ENCODE assay signal across 11 cellular contexts in the genomic region with DNA sequence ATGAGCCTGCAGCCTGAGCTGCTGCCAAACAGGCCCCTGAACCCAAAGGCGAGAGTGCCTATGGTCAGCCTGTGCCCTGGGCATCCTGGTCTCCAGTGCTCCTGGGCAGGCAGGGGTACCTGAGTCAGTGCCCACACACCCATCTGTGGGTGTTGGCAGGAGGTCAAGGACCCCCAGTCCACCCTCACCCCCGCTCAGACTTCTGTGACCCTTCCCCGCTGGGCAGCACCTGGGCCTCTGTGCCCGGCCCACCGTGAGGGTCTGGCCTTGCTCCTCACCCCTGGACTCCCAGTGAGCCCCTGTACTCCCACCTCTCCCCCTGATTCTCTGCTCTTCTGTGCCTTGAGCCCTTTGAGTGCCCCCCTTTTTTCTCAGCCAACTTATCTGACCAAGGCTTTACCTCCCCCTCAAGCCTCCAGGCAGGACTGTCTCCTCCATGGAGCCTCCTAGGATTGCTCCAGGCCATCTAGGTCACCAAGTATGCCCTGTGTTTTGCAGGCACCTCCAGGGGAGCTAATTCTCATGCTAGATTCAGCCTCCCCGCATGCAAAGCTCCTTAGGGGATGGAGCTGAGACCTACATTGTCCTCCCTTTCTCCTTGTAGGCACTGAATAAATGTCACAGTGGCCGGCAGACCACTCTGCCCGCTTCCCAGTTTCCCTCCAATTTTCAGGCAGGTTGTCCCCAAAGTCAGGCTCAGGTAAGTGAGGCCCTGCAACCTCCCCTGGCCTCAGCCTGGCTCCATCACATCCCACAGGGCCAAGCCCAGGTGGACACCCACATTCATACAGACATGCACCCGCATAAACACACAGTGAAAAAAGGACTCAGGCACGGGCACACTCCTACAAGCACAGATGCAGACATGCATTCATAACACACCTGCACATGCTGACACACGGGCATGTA. TPM values are rescaled to one million over a fixed set of nuclear protein-coding genes. Genes with fewer than 3 reads are reported as not detected.
A peak's percentile ranks its signal among the peaks of the same experiment; 100 is the strongest.
DNase-seq lines count a peak whose midpoint lies in the region; ATAC-seq, FAIRE-seq and TF ChIP-seq lines count a peak whose summit lies in the region.
"Had no signal": no experiment of that assay in that cellular context is flagged by ENCODE, and none has a peak within 500 bp of the region (broad histone marks: within the 10 kb centered on the region; RNA-seq: fewer than 3 reads in every experiment).

No MANE protein-coding gene starts in this region.

- H4K8ac ChIP-seq in H1 (ENCODE audit: extremely low read depth, insufficient read depth, low read length), result peak overlapping the region; percentile 59; the same call in 1 of the 2 replicates

- no peak for DNase-seq in H1 (ENCODE audit: low read depth in 1 of 2, low spot score in 2 of 2)
- no peak for DNase-seq in SIG-M5 (lab: John Stamatoyannopoulos, UW)
- no peak for DNase-seq in esophagus muscularis mucosa (ENCODE audit: extremely low spot score)

- H3K9me2 ChIP-seq in OCI-LY1 (ENCODE audit: low read depth, low read length), result no peaks in the 10 kb centered on the region

- no peaks in the 10 kb centered on the region for H3K36me3 ChIP-seq in OCI-LY1 (ENCODE audit: insufficient read depth, low read length)
- H3K36me3 ChIP-seq in H1 (ENCODE audit: control insufficient read depth in 2 of 4, insufficient read depth in 4 of 4, low read length in 3 of 4), result no peaks in the 10 kb centered on the region
- no peaks in the 10 kb centered on the region for H3K36me3 ChIP-seq in skeletal muscle tissue (ENCODE audit: control insufficient read depth in 3 of 3, insufficient read depth in 3 of 3, low read length in 3 of 3)
- no peaks in the 10 kb centered on the region for H3K36me3 ChIP-seq in esophagus muscularis mucosa
- H3K36me3 ChIP-seq: adrenal gland, uterus had no signal

- CTCF ChIA-PET in H1 (lab: Charles Lee; ENCODE audit: partially characterized antibody), result interaction anchor here (0.8 to 31.4 kb wide), 19 partner anchors 8 to 130 kb away, joined by 3 to 555 read pairs (median 7); partner anchors contain the start of gene PTMA

- no peak overlapping the region for H3K56ac ChIP-seq in H1 (replicated peaks; ENCODE audit: insufficient read length, low read depth, low read length)

- H2BK5ac ChIP-seq in H1 (ENCODE audit: low read depth, low read length), result peak overlapping the region; percentile 96

- no peak for FAIRE-seq in H1 (lab: Jason Lieb, UNC)

- H3F3A ChIP-seq in OCI-LY1 (ENCODE audit: insufficient read depth, low read length), result no peaks in the 10 kb centered on the region

- H3K4me2 ChIP-seq in OCI-LY1 (ENCODE audit: low read length) (peak overlapping the region; percentile 61), H1 (ENCODE audit: insufficient read depth in 1 of 2, low read depth in 2 of 2, low read length in 2 of 2) (peak overlapping the region; percentile 43 to 72; a peak in 3 of 4 replicates)

- peak overlapping the region; percentile 63 for H3K18ac ChIP-seq in H1 (ENCODE audit: extremely low read depth, low read length)

- no peak overlapping the region for H2AFZ ChIP-seq in OCI-LY1 (ENCODE audit: low read length)
- no peak overlapping the region for H2AFZ ChIP-seq in H1 (ENCODE audit: low read length)

- H3K79me2 ChIP-seq in OCI-LY1 (ENCODE audit: insufficient read depth, low read length) (no peaks in the 10 kb centered on the region), H1 (ENCODE audit: control insufficient read depth in 1 of 2, insufficient read depth in 2 of 2, low read length in 2 of 2) (no peaks in the 10 kb centered on the region)

- TF ChIP-seq EP300 in H1 (IDR thresholded peaks at IDR 0.05; ENCODE audit: borderline replicate concordance in 1 of 2, low read depth in 2 of 2, low read length in 2 of 2) (no peak), esophagus muscularis mucosa (IDR thresholded peaks at IDR 0.05) (no peak)

- peak overlapping the region; percentile 99 for H4K91ac ChIP-seq in H1 (replicated peaks; ENCODE audit: insufficient read length, low read length)

- H3K27ac ChIP-seq in OCI-LY1 (ENCODE audit: low read depth, low read length, poor library complexity, severe bottlenecking) (peak overlapping the region; percentile 96), H1 (ENCODE audit: low read depth, low read length) (no peak overlapping the region), skeletal muscle tissue (ENCODE audit: low read depth, low read length) (no peak overlapping the region), esophagus muscularis mucosa (replicated peaks in 1 of 4) (no peak overlapping the region)
- H3K27ac ChIP-seq: adrenal gland, epithelial cell of prostate, uterus had no signal

- TF ChIP-seq CTCF in OCI-LY1 (IDR thresholded peaks at IDR 0.05; ENCODE audit: low read length), result no peak
- no peak for TF ChIP-seq CTCF in H1 (IDR thresholded peaks at IDR 0.05; ENCODE audit: control extremely low read depth in 1 of 3, insufficient read depth in 1 of 3, low read depth in 1 of 3, low read length in 3 of 3)
- TF ChIP-seq CTCF in esophagus muscularis mucosa (IDR thresholded peaks at IDR 0.05), result no peak

- ATAC-seq in GM21723 (IDR thresholded peaks at IDR 0.05; ENCODE audit: unreplicated experiment) (peak; percentile 10), HG03442 (IDR thresholded peaks at IDR 0.05; ENCODE audit: unreplicated experiment) (no peak), HG03520 (IDR thresholded peaks at IDR 0.05; ENCODE audit: unreplicated experiment) (no peak)

- peak overlapping the region; percentile 98 for H3K4ac ChIP-seq in H1 (replicated peaks; ENCODE audit: insufficient read length, low read depth, low read length)

- H3K4me3 ChIP-seq in OCI-LY1 (ENCODE audit: low read depth, low read length, poor library complexity, severe bottlenecking) (peak overlapping the region; percentile 54), H1 (ENCODE audit: extremely low read depth in 1 of 4, insufficient read depth in 2 of 4, low read depth in 3 of 4, low read length in 4 of 4) (peak overlapping the region in 2 of 4 experiments; percentile 10 to 54; a peak in 2 of 8 replicates), skeletal muscle tissue (ENCODE audit: low read length in 3 of 3) (no peak overlapping the region), esophagus muscularis mucosa (no peak overlapping the region)
- H3K4me3 ChIP-seq: adrenal gland, uterus had no signal

- H3K9ac ChIP-seq in OCI-LY1 (ENCODE audit: low read length) (peak overlapping the region; percentile 76), H1 (replicated peaks in 1 of 4; ENCODE audit: extremely low read depth in 1 of 4, low read depth in 3 of 4, low read length in 3 of 4) (peak overlapping the region in 2 of 4 experiments; percentile 25 to 28; a peak in 3 of 7 replicates), skeletal muscle tissue (ENCODE audit: low read depth in 1 of 3, low read length in 3 of 3) (peak overlapping the region in 2 of 3 donors; percentile 5 to 16)

- intact Hi-C loops in esophagus muscularis mucosa (cut with DNase I), result no loop called here

- peaks cover 4% of the 10 kb centered on the region; the same call in 1 of the 2 replicates for H3K27me3 ChIP-seq in OCI-LY1 (ENCODE audit: insufficient read depth, low read length)
- no peaks in the 10 kb centered on the region for H3K27me3 ChIP-seq in H1 (replicated peaks in 1 of 4; ENCODE audit: control insufficient read depth in 3 of 4, extremely low read depth in 1 of 4, insufficient read depth in 3 of 4, low read length in 3 of 4)
- H3K27me3 ChIP-seq in skeletal muscle tissue (ENCODE audit: control insufficient read depth in 3 of 3, insufficient read depth in 3 of 3, low read length in 3 of 3), result no peaks in the 10 kb centered on the region
- H3K27me3 ChIP-seq in esophagus muscularis mucosa, result no peaks in the 10 kb centered on the region
- H3K27me3 ChIP-seq: adrenal gland, uterus had no signal

- peaks cover 63% of the 10 kb centered on the region for H3K4me1 ChIP-seq in OCI-LY1 (ENCODE audit: insufficient read depth, low read length, severe bottlenecking)
- H3K4me1 ChIP-seq in H1 (replicated peaks in 1 of 4; ENCODE audit: control insufficient read depth in 3 of 4, insufficient read depth in 4 of 4, low read length in 3 of 4), result peaks cover 4 to 50% (median 27%) of the 10 kb centered on the region in 4 experiments
- peaks cover 17 to 32% (median 26%) of the 10 kb centered on the region in 3 donors for H3K4me1 ChIP-seq in skeletal muscle tissue (ENCODE audit: control insufficient read depth in 3 of 3, insufficient read depth in 3 of 3, low read length in 3 of 3)
- H3K4me1 ChIP-seq in esophagus muscularis mucosa, result peaks cover 5 to 27% (median 15%) of the 10 kb centered on the region in 4 donors
- H3K4me1 ChIP-seq: uterus had no signal

- no peak overlapping the region for H4K5ac ChIP-seq in H1 (ENCODE audit: insufficient read length, low read depth, low read length)

- peak overlapping the region; percentile 100 for H2BK12ac ChIP-seq in H1 (ENCODE audit: low read depth, low read length)

- H2AK5ac ChIP-seq in H1 (ENCODE audit: low read depth, low read length), result peak overlapping the region; percentile 98

- peak overlapping the region; percentile 100; the same call in 1 of the 2 replicates for H2BK20ac ChIP-seq in H1 (ENCODE audit: low read length)

- WGBS in H1 (ENCODE audit: extremely low coverage in 1 of 2, insufficient coverage in 1 of 2, insufficient read length in 1 of 2, insufficient replicate concordance in 2 of 2, low coverage in 1 of 2, low lambda C conversion rate in 2 of 2, missing lambda C conversion rate in 1 of 2), 2 experiments, result 77% methylated on average over 11 of the region's 11 CpGs; no CpG with 5 or more reads in 1 of the 2 experiments
- WGBS in esophagus muscularis mucosa, result 90% methylated on average over 8 of the region's 11 CpGs

- H2BK120ac ChIP-seq in H1 (replicated peaks; ENCODE audit: low read depth, low read length), result peak overlapping the region; percentile 55

- H3K9me3 ChIP-seq in OCI-LY1 (ENCODE audit: low read length) (no peaks in the 10 kb centered on the region), H1 (ENCODE audit: insufficient read depth in 2 of 2, low read depth in 1 of 2, low read length in 1 of 2) (no peaks in the 10 kb centered on the region), skeletal muscle tissue (ENCODE audit: control insufficient read depth in 3 of 3, low read length in 3 of 3) (no peaks in the 10 kb centered on the region), esophagus muscularis mucosa (no peaks in the 10 kb centered on the region)
- H3K9me3 ChIP-seq: adrenal gland, uterus had no signal

- H3K79me1 ChIP-seq in H1 (ENCODE audit: low read depth, low read length), result no peaks in the 10 kb centered on the region

- POLR2A ChIA-PET in H1 (lab: Charles Lee; ENCODE audit: partially characterized antibody), result interaction anchor here (0.8 to 27.8 kb wide), 15 partner anchors 9 to 114 kb away, joined by 3 to 1080 read pairs (median 3); partner anchors contain the start of genes COPS7B and PTMA

- no peak overlapping the region for H3K23ac ChIP-seq in H1 (ENCODE audit: insufficient read length)

- no peak for TF ChIP-seq POLR2A in H1 (IDR thresholded peaks at IDR 0.05; ENCODE audit: control extremely low read depth in 1 of 2, low read depth in 2 of 2, low read length in 2 of 2)
- TF ChIP-seq POLR2A in esophagus muscularis mucosa (IDR thresholded peaks at IDR 0.05; ENCODE audit: low read depth), result no peak

- H4K20me1 ChIP-seq in OCI-LY1 (ENCODE audit: insufficient read depth, low read length) (no peaks in the 10 kb centered on the region), H1 (replicated peaks in 1 of 2; ENCODE audit: control insufficient read depth in 1 of 2, insufficient read depth in 2 of 2, low read length in 2 of 2) (no peaks in the 10 kb centered on the region)

- H2BK15ac ChIP-seq in H1 (ENCODE audit: low read length), result peak overlapping the region; percentile 100

- H3K23me2 ChIP-seq in H1 (ENCODE audit: low read depth, low read length), result peaks cover 3% of the 10 kb centered on the region; the same call in 1 of the 2 replicates

- H3K14ac ChIP-seq in H1 (ENCODE audit: insufficient read length), result no peak overlapping the region

- no peak for TF ChIP-seq RAD21 in H1 (IDR thresholded peaks at IDR 0.05 in 1 of 2, conservative IDR thresholded peaks at IDR 0.05 in 1 of 2; ENCODE audit: low read depth in 2 of 2, low read length in 2 of 2)

RNA-seq across cellular contexts. Expression of gene PTMA, which starts 21.9 kb away (rescaled TPM):
- 2,680 and 2,823 TPM in 2 replicates for total RNA-seq in H1 (2021; fragmentation: NEBNext Ultra II Directional; extraction: Animal tissue kit (Norgen Biotek cat#: 25700))
- 643 and 683 TPM in 2 replicates for polyA plus RNA-seq in H1 (2011; rRNA removed)
- 2,462 TPM for polyA plus RNA-seq in H1 (2011; cell fraction: cytosol; rRNA removed)
- polyA plus RNA-seq in H1 (2011; cell fraction: nucleus; rRNA removed), result 898 TPM
- 2,061 to 2,998 TPM (median 2,419 TPM) in 4 replicates for polyA plus RNA-seq in H1 (2012, experiment 1 of 2)
- polyA plus RNA-seq in H1 (2012, experiment 2 of 2), result 1,442 TPM
- polyA plus RNA-seq in H1 (2013, experiment 1 of 2), result 4,157 TPM
- polyA plus RNA-seq in H1 (2013, experiment 2 of 2), result 3,985 TPM
- polyA minus RNA-seq in H1 (2011; rRNA and poly(A)+ RNA removed), result 94.7 and 121 TPM in 2 replicates
- polyA minus RNA-seq in H1 (2011; cell fraction: cytosol; rRNA and poly(A)+ RNA removed), result 755 TPM
- polyA minus RNA-seq in H1 (2011; cell fraction: nucleus; rRNA and poly(A)+ RNA removed), result 623 TPM
- total RNA-seq in skeletal muscle tissue, result 422 TPM
- total RNA-seq in esophagus muscularis mucosa, result 100 to 1,000 TPM; 571 to 894 (median 806) TPM
